In genomic region chr3:125024817-125025216, GRCh38 we compare ENCODE assay signal across 11 cellular contexts. TPM values are rescaled to one million over a fixed set of nuclear protein-coding genes. Genes with fewer than 3 reads are reported as not detected.
DNase-seq lines count a peak whose midpoint lies in the region; ATAC-seq and TF ChIP-seq lines count a peak whose summit lies in the region.
"Had no signal": no experiment of that assay in that cellular context is flagged by ENCODE, and none has a peak within 500 bp of the region (broad histone marks: within the 10 kb centered on the region; RNA-seq: fewer than 3 reads in every experiment).

No MANE protein-coding gene starts in this region.

- H3K4me3 ChIP-seq in CD4-positive, CD25-positive, alpha-beta regulatory T cell (ENCODE audit: low read depth, low read length), result no peak overlapping the region
- no peak overlapping the region for H3K4me3 ChIP-seq in naive thymus-derived CD4-positive, alpha-beta T cell (ENCODE audit: low read length)
- H3K4me3 ChIP-seq in PC-3 (ENCODE audit: low read length), result no peak overlapping the region

- CTCF ChIA-PET in naive thymus-derived CD4-positive, alpha-beta T cell (lab: Charles Lee), result no interaction called here
- CTCF ChIA-PET in PC-3 (lab: Charles Lee), result interaction anchor here (0.5 kb wide), 1 partner anchor 341 kb away, joined by 3 read pairs; no protein-coding TSS in a partner anchor

- H3K9me2 ChIP-seq in PC-3 (replicated peaks; ENCODE audit: low read length), result no peaks in the 10 kb centered on the region

- TF ChIP-seq CTCF in PC-3 (conservative IDR thresholded peaks at IDR 0.05; ENCODE audit: low read depth, low read length), result no peak

- H3F3A ChIP-seq in PC-3 (ENCODE audit: low read length, unreplicated experiment), result no peaks in the 10 kb centered on the region

- peak overlapping the region in 2 of 3 donors; percentile 75 to 77 for H3K27ac Mint-ChIP-seq in CD4-positive, CD25-positive, alpha-beta regulatory T cell
- peak overlapping the region; percentile 34 to 92 (median 65) for H3K27ac Mint-ChIP-seq in naive thymus-derived CD4-positive, alpha-beta T cell
- H3K27ac Mint-ChIP-seq in stimulated activated naive B cell treated with anti-CD40 and anti-IgM and Interleukin-4, amounts not matched to agents 10 μg/mL and 1 μg/mL and 100 μg/mL, for 72 hours, result no peak overlapping the region

- H3K36me3 ChIP-seq in CD4-positive, CD25-positive, alpha-beta regulatory T cell (ENCODE audit: control insufficient read depth, insufficient read depth, low read length), result peaks cover 47% of the 10 kb centered on the region
- H3K36me3 ChIP-seq in naive thymus-derived CD4-positive, alpha-beta T cell (ENCODE audit: control insufficient read depth in 2 of 3, insufficient read depth in 3 of 3, low read length in 3 of 3), result peaks cover 5 to 34% (median 16%) of the 10 kb centered on the region in 3 experiments
- no peaks in the 10 kb centered on the region for H3K36me3 ChIP-seq in PC-3 (ENCODE audit: low read depth, low read length)

- peaks cover 56% of the 10 kb centered on the region for H3K36me3 Mint-ChIP-seq in CD4-positive, CD25-positive, alpha-beta regulatory T cell
- H3K36me3 Mint-ChIP-seq in naive thymus-derived CD4-positive, alpha-beta T cell, result peaks cover 17 to 72% (median 47%) of the 10 kb centered on the region in 5 donors
- peaks cover 27 to 51% of the 10 kb centered on the region in 2 donors for H3K36me3 Mint-ChIP-seq in stimulated activated naive B cell treated with anti-CD40 and anti-IgM and Interleukin-4, amounts not matched to agents 10 μg/mL and 1 μg/mL and 100 μg/mL, for 72 hours

- no peak for ATAC-seq in CD4-positive, CD25-positive, alpha-beta regulatory T cell (ENCODE audit: low read depth in 2 of 2)
- peak; percentile 89 for ATAC-seq in Right ventricle myocardium inferior
- ATAC-seq in naive thymus-derived CD4-positive, alpha-beta T cell, result no peak
- ATAC-seq in GM19023 (IDR thresholded peaks at IDR 0.05; ENCODE audit: unreplicated experiment), result no peak
- ATAC-seq in PC-3, result no peak
- ATAC-seq in HG03139 (IDR thresholded peaks at IDR 0.05; ENCODE audit: unreplicated experiment), result no peak
- ATAC-seq in stimulated activated naive B cell treated with anti-CD40 and anti-IgM and Interleukin-4, amounts not matched to agents 10 μg/mL and 1 μg/mL and 100 μg/mL, for 72 hours (replicated peaks), result no peak
- ATAC-seq: foreskin keratinocyte had no signal

- BruUV-seq in PC-3 (replicated peaks; lab: Mats Ljungman, UMichigan), result no TSS peak

- no peaks in the 10 kb centered on the region for H3K27me3 ChIP-seq in CD4-positive, CD25-positive, alpha-beta regulatory T cell (ENCODE audit: control insufficient read depth, insufficient read depth, low read length)
- no peaks in the 10 kb centered on the region for H3K27me3 ChIP-seq in naive thymus-derived CD4-positive, alpha-beta T cell (ENCODE audit: control insufficient read depth in 2 of 2, insufficient read depth in 2 of 2, low read length in 2 of 2)
- no peaks in the 10 kb centered on the region for H3K27me3 ChIP-seq in PC-3 (ENCODE audit: low read length)
- H3K27me3 ChIP-seq: BE2C, foreskin keratinocyte had no signal

- no peak overlapping the region for H3K4me3 Mint-ChIP-seq in CD4-positive, CD25-positive, alpha-beta regulatory T cell
- peak overlapping the region in 8 of 10 donors; percentile 23 to 68 (median 42) for H3K4me3 Mint-ChIP-seq in naive thymus-derived CD4-positive, alpha-beta T cell
- no peak overlapping the region for H3K4me3 Mint-ChIP-seq in stimulated activated naive B cell treated with anti-CD40 and anti-IgM and Interleukin-4, amounts not matched to agents 10 μg/mL and 1 μg/mL and 100 μg/mL, for 72 hours

- peaks cover 19% of the 10 kb centered on the region for H3K4me1 ChIP-seq in CD4-positive, CD25-positive, alpha-beta regulatory T cell (ENCODE audit: control insufficient read depth, insufficient read depth, low read length, poor library complexity, severe bottlenecking)
- H3K4me1 ChIP-seq in naive thymus-derived CD4-positive, alpha-beta T cell (ENCODE audit: control insufficient read depth in 2 of 2, insufficient read depth in 2 of 2, low read length in 2 of 2), result peaks cover 22 to 24% of the 10 kb centered on the region in 2 donors
- H3K4me1 ChIP-seq in PC-3 (ENCODE audit: insufficient read depth, low read length), result no peaks in the 10 kb centered on the region
- H3K4me1 ChIP-seq: BE2C, foreskin keratinocyte had no signal

- H3K9ac ChIP-seq in PC-3 (ENCODE audit: low read length), result no peak overlapping the region

- no peak overlapping the region for H2AFZ ChIP-seq in PC-3 (ENCODE audit: low read length)

- intact Hi-C loops in Right ventricle myocardium inferior (cut with DNase I) (no loop called here), PC-3 (cut with micrococcal nuclease) (no loop called here)
- intact Hi-C loops in naive thymus-derived CD4-positive, alpha-beta T cell (cut with micrococcal nuclease), result loop anchor here (2.0 kb wide), 2 partner anchors 28 to 30 kb away; partner anchors contain the start of gene HEG1 (in 1 of the 2)

- H3K79me2 ChIP-seq in PC-3 (ENCODE audit: low read length), result no peaks in the 10 kb centered on the region

- H3K9me3 ChIP-seq in CD4-positive, CD25-positive, alpha-beta regulatory T cell (ENCODE audit: control insufficient read depth in 2 of 2, low read length in 2 of 2), result no peaks in the 10 kb centered on the region
- no peaks in the 10 kb centered on the region for H3K9me3 ChIP-seq in naive thymus-derived CD4-positive, alpha-beta T cell (ENCODE audit: control insufficient read depth in 2 of 3, low read length in 3 of 3)
- H3K9me3 ChIP-seq in PC-3 (ENCODE audit: low read length), result no peaks in the 10 kb centered on the region
- H3K9me3 ChIP-seq: BE2C had no signal

- no peak overlapping the region for H3K27ac ChIP-seq in CD4-positive, CD25-positive, alpha-beta regulatory T cell (ENCODE audit: insufficient read depth, low read length, poor library complexity, severe bottlenecking)
- H3K27ac ChIP-seq in naive thymus-derived CD4-positive, alpha-beta T cell (ENCODE audit: low read depth, low read length), result no peak overlapping the region
- H3K27ac ChIP-seq in PC-3 (ENCODE audit: low read length), result no peak overlapping the region
- H3K27ac ChIP-seq: foreskin keratinocyte had no signal

- POLR2A ChIA-PET in naive thymus-derived CD4-positive, alpha-beta T cell (lab: Charles Lee), result interaction anchor here (1.9 kb wide), 1 partner anchor 13 kb away, joined by 5 read pairs; no protein-coding TSS in a partner anchor
- POLR2A ChIA-PET in PC-3 (lab: Charles Lee; ENCODE audit: unreplicated experiment), result no interaction called here

- H3K9me3 Mint-ChIP-seq in CD4-positive, CD25-positive, alpha-beta regulatory T cell, result no peaks in the 10 kb centered on the region
- no peaks in the 10 kb centered on the region for H3K9me3 Mint-ChIP-seq in naive thymus-derived CD4-positive, alpha-beta T cell
- no peaks in the 10 kb centered on the region for H3K9me3 Mint-ChIP-seq in stimulated activated naive B cell treated with anti-CD40 and anti-IgM and Interleukin-4, amounts not matched to agents 10 μg/mL and 1 μg/mL and 100 μg/mL, for 72 hours

- no peak overlapping the region for H3K4me2 ChIP-seq in PC-3 (ENCODE audit: low read length)

- DNase-seq in CD4-positive, CD25-positive, alpha-beta regulatory T cell, result no peak
- DNase-seq in NCI-H2196 treated with DMSO at 0.1 percent for 48 hours (lab: John Stamatoyannopoulos, UW; ENCODE audit: unreplicated experiment) (peak; percentile 53), Right ventricle myocardium inferior (ENCODE audit: missing footprints) (peak; percentile 78), PC-3 (no peak)
- no peak for DNase-seq in naive thymus-derived CD4-positive, alpha-beta T cell
- no peak for DNase-seq in stimulated activated naive B cell treated with anti-CD40 and anti-IgM and Interleukin-4, amounts not matched to agents 10 μg/mL and 1 μg/mL and 100 μg/mL, for 72 hours
- DNase-seq: BE2C, foreskin keratinocyte, NCI-H345 had no signal

- peaks cover 19 to 51% (median 38%) of the 10 kb centered on the region in 4 donors for H3K4me1 Mint-ChIP-seq in CD4-positive, CD25-positive, alpha-beta regulatory T cell
- H3K4me1 Mint-ChIP-seq in naive thymus-derived CD4-positive, alpha-beta T cell, result peaks cover 45 to 85% (median 68%) of the 10 kb centered on the region in 7 donors
- peaks cover 9 to 14% of the 10 kb centered on the region in 2 donors for H3K4me1 Mint-ChIP-seq in stimulated activated naive B cell treated with anti-CD40 and anti-IgM and Interleukin-4, amounts not matched to agents 10 μg/mL and 1 μg/mL and 100 μg/mL, for 72 hours

- H3K27me3 Mint-ChIP-seq in CD4-positive, CD25-positive, alpha-beta regulatory T cell, result no peaks in the 10 kb centered on the region
- no peaks in the 10 kb centered on the region for H3K27me3 Mint-ChIP-seq in naive thymus-derived CD4-positive, alpha-beta T cell
- H3K27me3 Mint-ChIP-seq in stimulated activated naive B cell treated with anti-CD40 and anti-IgM and Interleukin-4, amounts not matched to agents 10 μg/mL and 1 μg/mL and 100 μg/mL, for 72 hours, result no peaks in the 10 kb centered on the region

- H4K20me1 ChIP-seq in PC-3 (ENCODE audit: low read length), result no peaks in the 10 kb centered on the region

RNA-seq across cellular contexts. Expression of gene HEG1, which starts 31.0 kb away (rescaled TPM):
- 24.8 TPM for total RNA-seq in CD4-positive, CD25-positive, alpha-beta regulatory T cell
- 1 to 10 TPM in 3 of 4 donors, under 1 TPM in 1; 0.95 to 3.4 (median 2.1) TPM for polyA plus RNA-seq in CD4-positive, CD25-positive, alpha-beta regulatory T cell
- total RNA-seq in Right ventricle myocardium inferior (95.0 TPM), PC-3 (2014; rRNA removed) (1.2 and 3.2 TPM in 2 replicates)
- total RNA-seq in naive thymus-derived CD4-positive, alpha-beta T cell, result 10 to 100 TPM; 16.9 to 45.4 (median 20.0) TPM
- polyA plus RNA-seq in naive thymus-derived CD4-positive, alpha-beta T cell, result 1 to 10 TPM; 2.1 to 5.4 TPM

Comparison
In these comparisons a context has a peak if more than half of its experiments do, and no peak if none do; other contexts are left out.
1. DNase-seq: peak in NCI-H2196 treated with DMSO at 0.1 percent for 48 hours (single experiment) and Right ventricle myocardium inferior (single experiment); none in CD4-positive, CD25-positive, alpha-beta regulatory T cell (0 of 3), naive thymus-derived CD4-positive, alpha-beta T cell (0 of 9), PC-3 (single experiment) and stimulated activated naive B cell treated with anti-CD40 and anti-IgM and Interleukin-4, amounts not matched to agents 10 μg/mL and 1 μg/mL and 100 μg/mL, for 72 hours (single experiment).
2. H3K4me3 Mint-ChIP-seq: peak in naive thymus-derived CD4-positive, alpha-beta T cell (8 of 10); none in CD4-positive, CD25-positive, alpha-beta regulatory T cell (0 of 4) and stimulated activated naive B cell treated with anti-CD40 and anti-IgM and Interleukin-4, amounts not matched to agents 10 μg/mL and 1 μg/mL and 100 μg/mL, for 72 hours (0 of 2).
3. intact Hi-C loops: an anchor here in naive thymus-derived CD4-positive, alpha-beta T cell (2.0 kb wide); none called in Right ventricle myocardium inferior and PC-3.